Comparison of ENCODE assay signal across 22 cellular contexts in the genomic region with DNA sequence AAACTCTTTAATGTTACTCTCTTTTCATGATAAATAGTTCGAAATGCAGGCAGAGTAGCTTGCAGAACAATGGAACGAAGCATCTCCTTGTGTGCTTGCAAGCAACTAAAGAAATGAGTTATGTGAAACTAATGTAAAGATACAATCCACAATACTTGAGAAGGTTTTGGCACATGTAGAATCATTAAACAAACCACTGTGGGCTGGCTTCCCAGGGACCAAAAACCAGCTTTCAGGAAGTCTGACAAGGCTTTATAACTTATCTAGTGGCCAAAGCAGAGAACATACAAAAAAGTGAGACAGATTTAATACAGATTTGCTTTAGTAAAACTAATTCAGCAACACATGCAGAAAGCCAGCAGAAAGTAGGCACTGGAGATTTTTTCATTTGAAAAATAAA.
"Had no signal": no experiment of that assay in that cellular context is flagged by ENCODE, and none has a peak within 500 bp of the region (broad histone marks: within the 10 kb centered on the region; RNA-seq: fewer than 3 reads in every experiment).

No MANE protein-coding gene starts in this region.

- ATAC-seq: activated T-helper 17 cell treated with anti-CD3 and anti-CD28 coated beads, Interleukin-2, amount 50 U/mL, for 72 hours; SK-N-SH treated with all-trans-retinoic acid at 6 μM for 48 hours had no signal

- H3K9ac ChIP-seq: KMS-11 had no signal

- H3K4me3 ChIP-seq: Peyer's patch, SJSA1 had no signal

- H3K27me3 ChIP-seq: Peyer's patch, SJSA1 had no signal

- H3K27ac ChIP-seq: KMS-11, Peyer's patch, SJSA1 had no signal

- H3K4me1 ChIP-seq: Peyer's patch, SJSA1 had no signal

- H3K9me3 ChIP-seq: Peyer's patch had no signal

- H3K4me2 ChIP-seq: KMS-11 had no signal

- H3K36me3 ChIP-seq: Peyer's patch, SJSA1 had no signal

- DNase-seq: activated CD4-positive, alpha-beta memory T cell treated with anti-CD3 and anti-CD28 coated beads for 36 hours; activated CD4-positive, alpha-beta T cell treated with anti-CD3 and anti-CD28 coated beads, Interleukin-2, amount 10 ng/mL, durations not matched to agents 24 days and 14 days; activated CD4-positive, CD25-positive, alpha-beta regulatory T cell treated with anti-CD3 and anti-CD28 coated beads, Interleukin-2, amount 50 U/mL, for 72 hours; activated CD8-positive, alpha-beta memory T cell treated with anti-CD3 and anti-CD28 coated beads for 24 hours; activated gamma-delta T cell; activated naive CD4-positive, alpha-beta T cell treated with anti-CD3 and anti-CD28 coated beads, Interleukin-2, amount 10 ng/mL, durations not matched to agents 7 days and 5 days; activated naive CD8-positive, alpha-beta T cell treated with anti-CD3 and anti-CD28 coated beads for 36 hours; activated T-cell treated with anti-CD3 and anti-CD28 coated beads for 4 hours; activated T-cell treated with anti-CD3 and anti-CD28 coated beads, Interleukin-2, amount 50 U/mL, for 48 hours; MV-4-11; NCI-H1092 treated with DMSO at 0.1 percent for 48 hours; NCI-H1417 treated with DMSO at 0.1 percent for 48 hours; NCI-H1694; NCI-H2029 treated with DMSO at 0.1 percent for 48 hours; NCI-H446; NCI-H524; Peyer's patch; SHP77 had no signal
